Comparison of ENCODE assay signal across 26 cellular contexts in genomic region chr2:187013058-187013457, GRCh38.
"Had no signal": no experiment of that assay in that cellular context is flagged by ENCODE, and none has a peak within 500 bp of the region (broad histone marks: within the 10 kb centered on the region; RNA-seq: fewer than 3 reads in every experiment).

No MANE protein-coding gene starts in this region.

- H3K9me3 ChIP-seq: body of pancreas, esophagus muscularis mucosa, gastroesophageal sphincter, spleen, thoracic aorta, upper lobe of left lung had no signal

- H3K4me3 ChIP-seq: body of pancreas, esophagus muscularis mucosa, gastroesophageal sphincter, spleen, thoracic aorta, upper lobe of left lung had no signal

- H3K4me3 Mint-ChIP-seq: activated naive CD4-positive, alpha-beta T cell treated with anti-CD3 and anti-CD28 coated beads, Interleukin-2, amount 50 U/mL, for 24 hours had no signal

- H3K4me1 ChIP-seq: body of pancreas, esophagus muscularis mucosa, gastroesophageal sphincter, spleen, upper lobe of left lung had no signal

- ATAC-seq: body of pancreas, gastroesophageal sphincter, left ventricle myocardium superior, sciatic nerve had no signal

- H3K36me3 ChIP-seq: esophagus muscularis mucosa, gastroesophageal sphincter, spleen, thoracic aorta, upper lobe of left lung had no signal

- H3K9me3 Mint-ChIP-seq: activated naive CD4-positive, alpha-beta T cell treated with anti-CD3 and anti-CD28 coated beads, Interleukin-2, amount 50 U/mL, for 24 hours had no signal

- H3K36me3 Mint-ChIP-seq: activated naive CD4-positive, alpha-beta T cell treated with anti-CD3 and anti-CD28 coated beads, Interleukin-2, amount 50 U/mL, for 24 hours had no signal

- H3K27ac ChIP-seq: body of pancreas, esophagus muscularis mucosa, gastroesophageal sphincter, spleen, thoracic aorta, upper lobe of left lung had no signal

- H3K27me3 Mint-ChIP-seq: activated naive CD4-positive, alpha-beta T cell treated with anti-CD3 and anti-CD28 coated beads, Interleukin-2, amount 50 U/mL, for 24 hours had no signal

- H3K4me1 Mint-ChIP-seq: activated naive CD4-positive, alpha-beta T cell treated with anti-CD3 and anti-CD28 coated beads, Interleukin-2, amount 50 U/mL, for 24 hours had no signal

- DNase-seq: activated CD4-positive, alpha-beta T cell treated with anti-CD3 and anti-CD28 coated beads for 1 hour; activated CD4-positive, alpha-beta T cell treated with anti-CD3 and anti-CD28 coated beads, Interleukin-2, amount 50 U/mL, for 1 hour; activated gamma-delta T cell treated with Interleukin-2 at 50 U/mL for 16 hours; activated T-cell treated with anti-CD3 and anti-CD28 coated beads, Interleukin-2, amount 50 U/mL, for 1 hour; anterior cingulate cortex; body of pancreas; caudate nucleus; dermis blood vessel endothelial cell; effector CD8-positive, alpha-beta T cell; head of caudate nucleus; hypothalamus; left ventricle myocardium superior; mammary epithelial cell; midbrain; occipital lobe; posterior cingulate gyrus; spleen; stimulated activated CD4-positive, alpha-beta T cell treated with anti-CD3 and anti-CD28 coated beads, Interleukin-4, amount 100 ng/mL, for 1 hour; stimulated activated naive CD4-positive, alpha-beta T cell; T-helper 1 cell; upper lobe of left lung had no signal

- H3K27ac Mint-ChIP-seq: activated naive CD4-positive, alpha-beta T cell treated with anti-CD3 and anti-CD28 coated beads, Interleukin-2, amount 50 U/mL, for 24 hours had no signal

- H3K27me3 ChIP-seq: body of pancreas, esophagus muscularis mucosa, gastroesophageal sphincter, spleen, upper lobe of left lung had no signal
